ENCODE assay signal across 19 cellular contexts in the genomic region with DNA sequence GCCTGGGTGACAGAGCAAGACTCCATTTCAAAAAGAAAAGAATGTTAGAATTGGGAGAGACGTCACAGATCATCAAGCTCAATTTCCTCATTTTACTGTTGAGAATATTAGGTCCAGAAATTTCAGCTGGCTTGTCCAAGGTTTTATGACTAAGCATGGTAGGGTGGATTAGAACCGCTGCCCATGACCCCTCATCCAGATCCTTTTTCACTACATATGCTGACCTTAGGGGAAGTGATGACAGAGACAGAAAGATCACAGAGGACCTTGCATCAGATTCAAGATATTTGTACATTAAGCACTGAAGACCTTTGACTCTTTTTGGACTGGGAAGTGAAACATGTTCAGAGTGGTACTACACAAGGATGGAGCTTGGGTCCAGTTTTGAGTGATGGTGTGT.
A peak's percentile ranks its signal among the peaks of the same experiment; 100 is the strongest.
DNase-seq lines count a peak whose midpoint lies in the region; ATAC-seq and TF ChIP-seq lines count a peak whose summit lies in the region.
"Had no signal": no experiment of that assay in that cellular context is flagged by ENCODE, and none has a peak within 500 bp of the region (broad histone marks: within the 10 kb centered on the region; RNA-seq: fewer than 3 reads in every experiment).

No MANE protein-coding gene starts in this region.

- H3K27ac Mint-ChIP-seq in CD4-positive, alpha-beta memory T cell = no peak overlapping the region
- H3K27ac Mint-ChIP-seq: B cell; CD4-positive, alpha-beta T cell had no signal

- no peaks in the 10 kb centered on the region for H3K9me2 ChIP-seq in PC-3 (replicated peaks; ENCODE audit: low read length)

- no peaks in the 10 kb centered on the region for H3K4me1 Mint-ChIP-seq in CD4-positive, alpha-beta memory T cell
- H3K4me1 Mint-ChIP-seq: B cell had no signal

- H3K27ac ChIP-seq in right atrium auricular region (peak overlapping the region; percentile 55 to 59), lower lobe of right lung (no peak overlapping the region), PC-3 (ENCODE audit: low read length) (no peak overlapping the region)
- H3K27ac ChIP-seq in CD4-positive, alpha-beta memory T cell (ENCODE audit: low read depth, low read length) = no peak overlapping the region
- H3K27ac ChIP-seq: GM23248, KMS-11 had no signal

- BruUV-seq in PC-3 (replicated peaks; lab: Mats Ljungman, UMichigan) = no TSS peak

- H3K27me3 Mint-ChIP-seq in CD4-positive, alpha-beta memory T cell = peaks cover 2 to 4% of the 10 kb centered on the region in 2 donors

- H3K4me1 ChIP-seq in right atrium auricular region (peaks cover 0 to 45% of the 10 kb centered on the region in 2 donors), lower lobe of right lung (no peaks in the 10 kb centered on the region), PC-3 (ENCODE audit: insufficient read depth, low read length) (peaks cover 40% of the 10 kb centered on the region)
- no peaks in the 10 kb centered on the region for H3K4me1 ChIP-seq in CD4-positive, alpha-beta memory T cell (ENCODE audit: insufficient read depth, low read length)
- H3K4me1 ChIP-seq: HAP-1 had no signal

- H3K4me3 Mint-ChIP-seq in CD4-positive, alpha-beta memory T cell = no peak overlapping the region
- H3K4me3 Mint-ChIP-seq: B cell; CD4-positive, alpha-beta T cell had no signal

- DNase-seq in right atrium auricular region (ENCODE audit: low spot score) (no peak), Right ventricle myocardium superior (no peak), fibroblast of gingiva (ENCODE audit: low read depth) (peak; percentile 62), lower lobe of right lung (no peak), PC-3 (no peak), NCI-H2029 treated with DMSO at 0.1 percent for 48 hours (lab: John Stamatoyannopoulos, UW) (no peak), posterior vena cava (ENCODE audit: low spot score) (no peak)
- no peak for DNase-seq in CD4-positive, alpha-beta memory T cell
- DNase-seq: CD4-positive, alpha-beta T cell; DMS153; GDM1; GM23248; NCI-H1417 treated with DMSO at 0.1 percent for 48 hours; NCI-H187 treated with DMSO at 0.1 percent for 48 hours; NCI-H226; NCI-H524 treated with DMSO at 0.1 percent for 48 hours had no signal

- H3F3A ChIP-seq in PC-3 (ENCODE audit: low read length, unreplicated experiment) = peaks cover 5% of the 10 kb centered on the region

- no peak for ATAC-seq in Right ventricle myocardium superior (ENCODE audit: poor library complexity)
- peak; percentile 71 to 79 for ATAC-seq in lower lobe of right lung
- ATAC-seq in PC-3 = no peak

- no peak overlapping the region for H3K9ac ChIP-seq in PC-3 (ENCODE audit: low read length)
- H3K9ac ChIP-seq: GM23248, KMS-11 had no signal

- POLR2A ChIA-PET in PC-3 (lab: Charles Lee; ENCODE audit: unreplicated experiment) = no interaction called here
- POLR2A ChIA-PET in CD4-positive, alpha-beta memory T cell (lab: Charles Lee; ENCODE audit: partially characterized antibody) = no interaction called here

- H3K9me3 Mint-ChIP-seq in CD4-positive, alpha-beta memory T cell = peaks cover 0 to 3% (median 2%) of the 10 kb centered on the region in 8 donors

- no peaks in the 10 kb centered on the region for H4K20me1 ChIP-seq in PC-3 (ENCODE audit: low read length)

- no peak overlapping the region for H3K4me2 ChIP-seq in PC-3 (ENCODE audit: low read length)
- H3K4me2 ChIP-seq: KMS-11 had no signal

- CTCF ChIA-PET in PC-3 (lab: Charles Lee) = no interaction called here
- CTCF ChIA-PET in CD4-positive, alpha-beta memory T cell (lab: Charles Lee; ENCODE audit: partially characterized antibody) = no interaction called here

- TF ChIP-seq CTCF in right atrium auricular region (IDR thresholded peaks at IDR 0.05) (no peak), lower lobe of right lung (IDR thresholded peaks at IDR 0.05) (no peak), PC-3 (conservative IDR thresholded peaks at IDR 0.05; ENCODE audit: low read depth, low read length) (no peak)

- no peak overlapping the region for H2AFZ ChIP-seq in PC-3 (ENCODE audit: low read length)
- H2AFZ ChIP-seq: GM23248 had no signal

- H3K4me3 ChIP-seq in right atrium auricular region (no peak overlapping the region), lower lobe of right lung (no peak overlapping the region), PC-3 (ENCODE audit: low read length) (no peak overlapping the region)
- no peak overlapping the region for H3K4me3 ChIP-seq in CD4-positive, alpha-beta memory T cell (ENCODE audit: low read length in 2 of 2)
- H3K4me3 ChIP-seq: GM23248, HAP-1 had no signal

- no peaks in the 10 kb centered on the region for H3K27me3 ChIP-seq in right atrium auricular region
- no peaks in the 10 kb centered on the region for H3K27me3 ChIP-seq in lower lobe of right lung (ENCODE audit: low read depth)
- H3K27me3 ChIP-seq in PC-3 (ENCODE audit: low read length) = no peaks in the 10 kb centered on the region
- H3K27me3 ChIP-seq in CD4-positive, alpha-beta memory T cell (ENCODE audit: insufficient read depth, low read length) = no peaks in the 10 kb centered on the region

- intact Hi-C loops in Right ventricle myocardium superior (cut with DNase I) = no loop called here
- intact Hi-C loops in lower lobe of right lung (cut with DNase I) = no loop called here
- intact Hi-C loops in PC-3 (cut with micrococcal nuclease) = no loop called here
- intact Hi-C loops in CD4-positive, alpha-beta memory T cell (cut with micrococcal nuclease) = no loop called here
- intact Hi-C loops in posterior vena cava (cut with DNase I) = no loop called here

- H3K36me3 ChIP-seq in right atrium auricular region = no peaks in the 10 kb centered on the region
- H3K36me3 ChIP-seq in lower lobe of right lung = no peaks in the 10 kb centered on the region
- no peaks in the 10 kb centered on the region for H3K36me3 ChIP-seq in PC-3 (ENCODE audit: low read depth, low read length)
- no peaks in the 10 kb centered on the region for H3K36me3 ChIP-seq in CD4-positive, alpha-beta memory T cell (ENCODE audit: insufficient read depth, low read length)
- H3K36me3 ChIP-seq: HAP-1 had no signal

- H3K36me3 Mint-ChIP-seq in CD4-positive, alpha-beta memory T cell = no peaks in the 10 kb centered on the region

- no peaks in the 10 kb centered on the region for H3K79me2 ChIP-seq in PC-3 (ENCODE audit: low read length)

- H3K9me3 ChIP-seq in right atrium auricular region (peaks cover 0 to 4% of the 10 kb centered on the region in 2 donors), lower lobe of right lung (no peaks in the 10 kb centered on the region), PC-3 (ENCODE audit: low read length) (no peaks in the 10 kb centered on the region)
- no peaks in the 10 kb centered on the region for H3K9me3 ChIP-seq in CD4-positive, alpha-beta memory T cell (ENCODE audit: control insufficient read depth in 1 of 2, low read length in 2 of 2)
- H3K9me3 ChIP-seq: HAP-1 had no signal

Comparison
In these comparisons a context has a peak if more than half of its experiments do, and no peak if none do; other contexts are left out.
1. H3K27ac ChIP-seq: peak in right atrium auricular region (2 of 2); none in lower lobe of right lung (single experiment), PC-3 (single experiment) and CD4-positive, alpha-beta memory T cell (single experiment).
2. ATAC-seq: peak in lower lobe of right lung (2 of 2); none in Right ventricle myocardium superior (single experiment) and PC-3 (single experiment).